ENCODE assay signal across 34 cellular contexts in genomic region chr12:132379576-132379975, GRCh38. TPM values are rescaled to one million over a fixed set of nuclear protein-coding genes. Genes with fewer than 3 reads are reported as not detected.
"Had no signal": no experiment of that assay in that cellular context is flagged by ENCODE, and none has a peak within 500 bp of the region (broad histone marks: within the 10 kb centered on the region; RNA-seq: fewer than 3 reads in every experiment).

No MANE protein-coding gene starts in this region.

- H3K27me3 ChIP-seq: ascending aorta had no signal

- H3K9me3 ChIP-seq: ascending aorta, MG63, SJSA1 had no signal

- DNase-seq: activated CD4-positive, alpha-beta memory T cell treated with anti-CD3 and anti-CD28 coated beads, Interleukin-2, amount 10 ng/mL, durations not matched to agents 7 days and 5 days; activated CD4-positive, alpha-beta T cell treated with anti-CD3 and anti-CD28 coated beads for 1 hour; activated CD4-positive, alpha-beta T cell treated with anti-CD3 and anti-CD28 coated beads for 48 hours; activated CD4-positive, CD25-positive, alpha-beta regulatory T cell; activated effector memory CD4-positive, alpha-beta T cell treated with anti-CD3 and anti-CD28 coated beads, Interleukin-2, amount 50 U/mL, for 16 hours; activated naive CD4-positive, alpha-beta T cell; activated naive CD4-positive, alpha-beta T cell treated with anti-CD3 and anti-CD28 coated beads, Interleukin-2, amount 50 U/mL, for 16 hours; activated naive CD8-positive, alpha-beta T cell treated with anti-CD3 and anti-CD28 coated beads, Interleukin-2, amount 10 ng/mL, durations not matched to agents 7 days and 5 days; activated T-cell treated with anti-CD3 and anti-CD28 coated beads, Interleukin-2, amount 50 U/mL, for 1 hour; activated T-cell treated with anti-CD3 and anti-CD28 coated beads, Interleukin-2, amount 50 U/mL, for 72 hours; amygdala; Kasumi-1; KG1; MG63; MV-4-11; NCI-H1092; NCI-H1436 treated with DMSO at 0.1 percent for 48 hours; NCI-H1694 treated with DMSO at 0.1 percent for 48 hours; NCI-H2029; NCI-H2107; NCI-H2171; NCI-H510A; SHP77 treated with DMSO at 0.1 percent for 48 hours; T1000; WERI-Rb-1 had no signal

- ATAC-seq: activated T-cell treated with anti-CD3 and anti-CD28 coated beads, Interleukin-2, amount 50 U/mL, for 72 hours; activated T-helper 17 cell treated with anti-CD3 and anti-CD28 coated beads, Interleukin-2, amount 50 U/mL, for 72 hours; Panc1 had no signal

- H3K27ac ChIP-seq: ascending aorta, cardiac muscle cell, SJSA1, WERI-Rb-1 had no signal

- H3K36me3 ChIP-seq: ascending aorta, cardiac muscle cell, MG63, SJSA1, WERI-Rb-1 had no signal

- H3K4me3 ChIP-seq: ascending aorta, cardiac muscle cell, MG63, SJSA1 had no signal

- H3K4me1 ChIP-seq: ascending aorta, SJSA1 had no signal

RNA-seq across cellular contexts. Expression of gene GALNT9, which starts 50.2 kb away (rescaled TPM):
- total RNA-seq: activated CD4-positive, alpha-beta memory T cell treated with anti-CD3 and anti-CD28 coated beads, Interleukin-2, amount 10 ng/mL, durations not matched to agents 7 days and 5 days; activated CD8-positive, alpha-beta memory T cell treated with anti-CD3 and anti-CD28 coated beads for 36 hours; activated naive CD8-positive, alpha-beta T cell treated with anti-CD3 and anti-CD28 coated beads, Interleukin-2, amount 10 ng/mL, durations not matched to agents 7 days and 5 days; ascending aorta; RPMI7951; SJSA1; T-helper 1 cell treated with Interleukin-12 subunit alpha and Interleukin-12 subunit beta and Interleukin-4 antibody, amounts not matched to agents 30 ng/mL and 1 ng/mL, for 36 hours; T-helper 2 cell treated with Interferon-gamma antibody and Interleukin-4, amounts not matched to agents 100 ng/mL and 5 ng/mL, for 36 hours had no signal
